ENCODE assay signal across 12 cellular contexts in the genomic region with DNA sequence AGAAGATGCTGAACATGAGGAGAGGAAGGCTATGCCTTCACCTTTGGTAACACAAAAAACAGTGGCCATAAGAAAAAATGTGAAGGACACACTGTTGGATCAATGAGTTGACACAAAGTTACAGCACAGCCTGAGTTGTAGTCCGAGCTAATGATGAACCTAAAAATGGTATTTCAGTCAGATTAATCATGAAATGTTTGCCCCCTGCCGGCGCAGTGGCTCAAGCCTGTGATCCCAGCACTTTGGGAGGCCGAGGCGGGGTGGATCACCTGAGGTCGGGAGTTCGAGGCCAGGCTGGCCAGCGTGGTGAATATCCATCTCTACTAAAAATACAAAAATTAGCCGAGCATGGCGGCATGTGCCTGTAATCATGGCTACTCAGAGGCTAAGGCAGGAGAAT. TPM values are rescaled to one million over a fixed set of nuclear protein-coding genes. Genes with fewer than 3 reads are reported as not detected.
DNase-seq lines count a peak whose midpoint lies in the region; ATAC-seq and TF ChIP-seq lines count a peak whose summit lies in the region.
"Had no signal": no experiment of that assay in that cellular context is flagged by ENCODE, and none has a peak within 500 bp of the region (broad histone marks: within the 10 kb centered on the region; RNA-seq: fewer than 3 reads in every experiment).

No MANE protein-coding gene starts in this region.

- H3K36me3 ChIP-seq in CD4-positive, alpha-beta memory T cell (ENCODE audit: insufficient read depth, low read length): no peaks in the 10 kb centered on the region
- H3K36me3 ChIP-seq in GM23338 (ENCODE audit: insufficient read depth): no peaks in the 10 kb centered on the region
- H3K36me3 ChIP-seq: cardiac muscle cell had no signal

- CTCF ChIA-PET in CD4-positive, alpha-beta memory T cell (lab: Charles Lee; ENCODE audit: partially characterized antibody): interaction anchor here (1.2 to 3.3 kb wide), 4 partner anchors 35 to 63 kb away, joined by 3 to 12 read pairs (median 4); a partner anchor contains a TSS

- peaks cover 20% of the 10 kb centered on the region for H3K4me1 ChIP-seq in CD4-positive, alpha-beta memory T cell (ENCODE audit: insufficient read depth, low read length)
- peaks cover 28% of the 10 kb centered on the region for H3K4me1 ChIP-seq in GM23338 (ENCODE audit: insufficient read depth)

- H4K20me1 ChIP-seq in GM23338 (replicated peaks; ENCODE audit: insufficient read depth): peaks cover 14% of the 10 kb centered on the region; the same call in 1 of the 2 replicates

- H3K9me3 ChIP-seq in CD4-positive, alpha-beta memory T cell (ENCODE audit: control insufficient read depth in 1 of 2, low read length in 2 of 2): no peaks in the 10 kb centered on the region

- H3K9me2 ChIP-seq in GM23338 (ENCODE audit: insufficient read depth): no peaks in the 10 kb centered on the region

- no peak overlapping the region for H3K4me3 ChIP-seq in CD4-positive, alpha-beta memory T cell (ENCODE audit: low read length in 2 of 2)
- peak overlapping the region; percentile 78 for H3K4me3 ChIP-seq in GM23338

- H3K27ac ChIP-seq in CD4-positive, alpha-beta memory T cell (ENCODE audit: low read depth, low read length): no peak overlapping the region
- H3K27ac ChIP-seq in GM23338 (ENCODE audit: low read depth): peak overlapping the region; percentile 70; the same call in 1 of the 2 replicates
- H3K27ac ChIP-seq: cardiac muscle cell had no signal

- no peaks in the 10 kb centered on the region for H3K27me3 ChIP-seq in CD4-positive, alpha-beta memory T cell (ENCODE audit: insufficient read depth, low read length)
- H3K27me3 ChIP-seq in GM23338 (ENCODE audit: insufficient read depth): no peaks in the 10 kb centered on the region
- H3K27me3 ChIP-seq: cardiac muscle cell had no signal

- DNase-seq in CD4-positive, alpha-beta memory T cell: no peak
- no peak for DNase-seq in GM23338 (ENCODE audit: low spot score)
- no peak for DNase-seq in naive thymus-derived CD8-positive, alpha-beta T cell
- DNase-seq in GM19240 (ENCODE audit: insufficient read length, low spot score): no peak
- no peak for DNase-seq in HUDEP-2 (lab: John Stamatoyannopoulos, UW; ENCODE audit: unreplicated experiment in 76 of 76)
- DNase-seq in EL: no peak
- DNase-seq: activated naive CD4-positive, alpha-beta T cell treated with Interleukin-2 at 50 U/mL for 16 hours; NCI-H2227 treated with DMSO at 0.1 percent for 48 hours had no signal

- H3F3A ChIP-seq in GM23338 (replicated peaks; ENCODE audit: low read depth): peaks cover 3% of the 10 kb centered on the region; the same call in 1 of the 2 replicates

- POLR2A ChIA-PET in CD4-positive, alpha-beta memory T cell (lab: Charles Lee; ENCODE audit: partially characterized antibody): interaction anchor here (0.9 to 3.8 kb wide), 4 partner anchors 9 to 1375 kb away, joined by 3 to 43 read pairs (median 6); a partner anchor contains a TSS
- POLR2A ChIA-PET in naive thymus-derived CD8-positive, alpha-beta T cell (lab: Charles Lee): no interaction called here

- H3K27ac Mint-ChIP-seq in CD4-positive, alpha-beta memory T cell: peak overlapping the region in 4 of 7 donors; percentile 84 to 90 (median 89)
- no peak overlapping the region for H3K27ac Mint-ChIP-seq in GM23338
- H3K27ac Mint-ChIP-seq in activated T-helper 17 cell treated with anti-CD3 and anti-CD28 coated beads, Interleukin-2, amount 50 U/mL, for 72 hours: no peak overlapping the region
- peak overlapping the region in 8 of 10 donors; percentile 17 to 90 (median 72) for H3K27ac Mint-ChIP-seq in naive thymus-derived CD8-positive, alpha-beta T cell
- H3K27ac Mint-ChIP-seq: CD14-positive monocyte had no signal

- H3K9me3 Mint-ChIP-seq in CD4-positive, alpha-beta memory T cell: no peaks in the 10 kb centered on the region
- peaks cover 5% of the 10 kb centered on the region; the same call in 1 of the 3 replicates for H3K9me3 Mint-ChIP-seq in GM23338
- no peaks in the 10 kb centered on the region for H3K9me3 Mint-ChIP-seq in activated T-helper 17 cell treated with anti-CD3 and anti-CD28 coated beads, Interleukin-2, amount 50 U/mL, for 72 hours
- H3K9me3 Mint-ChIP-seq in naive thymus-derived CD8-positive, alpha-beta T cell: no peaks in the 10 kb centered on the region

- H2AFZ ChIP-seq in GM23338: no peak overlapping the region

- no peaks in the 10 kb centered on the region for H3K27me3 Mint-ChIP-seq in CD4-positive, alpha-beta memory T cell
- peaks cover 4% of the 10 kb centered on the region for H3K27me3 Mint-ChIP-seq in GM23338 (ENCODE audit: insufficient read depth, low read depth, poor library complexity)
- H3K27me3 Mint-ChIP-seq in activated T-helper 17 cell treated with anti-CD3 and anti-CD28 coated beads, Interleukin-2, amount 50 U/mL, for 72 hours: no peaks in the 10 kb centered on the region
- H3K27me3 Mint-ChIP-seq in naive thymus-derived CD8-positive, alpha-beta T cell: no peaks in the 10 kb centered on the region

- TF ChIP-seq CTCF in GM23338 (conservative IDR thresholded peaks at IDR 0.05; ENCODE audit: low read depth in 2 of 2): no peak

- H3K4me2 ChIP-seq in GM23338: peak overlapping the region; percentile 72

- ATAC-seq in GM23338 (no peak), GM18873 (IDR thresholded peaks at IDR 0.05; ENCODE audit: low FRiP score, unreplicated experiment) (no peak)
- ATAC-seq in activated T-helper 17 cell treated with anti-CD3 and anti-CD28 coated beads, Interleukin-2, amount 50 U/mL, for 72 hours (replicated peaks): no peak
- ATAC-seq in naive thymus-derived CD8-positive, alpha-beta T cell: no peak

- intact Hi-C loops in CD4-positive, alpha-beta memory T cell (cut with micrococcal nuclease): loop anchor here (5.0 to 10.0 kb wide), 3 partner anchors 99 to 1921 kb away; a partner anchor contains a TSS

- H3K79me2 ChIP-seq in GM23338 (replicated peaks; ENCODE audit: insufficient read depth): peaks cover 30% of the 10 kb centered on the region

- peak overlapping the region in 2 of 8 donors; percentile 84 to 96 for H3K4me3 Mint-ChIP-seq in CD4-positive, alpha-beta memory T cell
- H3K4me3 Mint-ChIP-seq in GM23338: peak overlapping the region; percentile 96
- peak overlapping the region; percentile 94 for H3K4me3 Mint-ChIP-seq in activated T-helper 17 cell treated with anti-CD3 and anti-CD28 coated beads, Interleukin-2, amount 50 U/mL, for 72 hours
- H3K4me3 Mint-ChIP-seq in naive thymus-derived CD8-positive, alpha-beta T cell: peak overlapping the region in 3 of 10 donors; percentile 48 to 92 (median 83)

- peaks cover 4 to 6% of the 10 kb centered on the region in 2 donors for H3K36me3 Mint-ChIP-seq in CD4-positive, alpha-beta memory T cell
- H3K36me3 Mint-ChIP-seq in GM23338 (ENCODE audit: low read depth): peaks cover 6% of the 10 kb centered on the region; the same call in 2 of the 3 replicates
- no peaks in the 10 kb centered on the region for H3K36me3 Mint-ChIP-seq in activated T-helper 17 cell treated with anti-CD3 and anti-CD28 coated beads, Interleukin-2, amount 50 U/mL, for 72 hours (ENCODE audit: low read depth)
- peaks cover 0 to 4% (median under 1%) of the 10 kb centered on the region in 3 donors for H3K36me3 Mint-ChIP-seq in naive thymus-derived CD8-positive, alpha-beta T cell
- H3K36me3 Mint-ChIP-seq: CD14-positive monocyte had no signal

- peaks cover 15 to 40% (median 27%) of the 10 kb centered on the region in 4 donors for H3K4me1 Mint-ChIP-seq in CD4-positive, alpha-beta memory T cell
- H3K4me1 Mint-ChIP-seq in GM23338: peaks cover 28% of the 10 kb centered on the region
- peaks cover 19% of the 10 kb centered on the region for H3K4me1 Mint-ChIP-seq in activated T-helper 17 cell treated with anti-CD3 and anti-CD28 coated beads, Interleukin-2, amount 50 U/mL, for 72 hours
- peaks cover 16 to 31% (median 26%) of the 10 kb centered on the region in 4 donors for H3K4me1 Mint-ChIP-seq in naive thymus-derived CD8-positive, alpha-beta T cell

TF ChIP-seq in GM23338, 12 proteins besides CTCF, POLR2A, EP300 and RAD21 (continues in another document):
- TF ChIP-seq, protein P1, sequence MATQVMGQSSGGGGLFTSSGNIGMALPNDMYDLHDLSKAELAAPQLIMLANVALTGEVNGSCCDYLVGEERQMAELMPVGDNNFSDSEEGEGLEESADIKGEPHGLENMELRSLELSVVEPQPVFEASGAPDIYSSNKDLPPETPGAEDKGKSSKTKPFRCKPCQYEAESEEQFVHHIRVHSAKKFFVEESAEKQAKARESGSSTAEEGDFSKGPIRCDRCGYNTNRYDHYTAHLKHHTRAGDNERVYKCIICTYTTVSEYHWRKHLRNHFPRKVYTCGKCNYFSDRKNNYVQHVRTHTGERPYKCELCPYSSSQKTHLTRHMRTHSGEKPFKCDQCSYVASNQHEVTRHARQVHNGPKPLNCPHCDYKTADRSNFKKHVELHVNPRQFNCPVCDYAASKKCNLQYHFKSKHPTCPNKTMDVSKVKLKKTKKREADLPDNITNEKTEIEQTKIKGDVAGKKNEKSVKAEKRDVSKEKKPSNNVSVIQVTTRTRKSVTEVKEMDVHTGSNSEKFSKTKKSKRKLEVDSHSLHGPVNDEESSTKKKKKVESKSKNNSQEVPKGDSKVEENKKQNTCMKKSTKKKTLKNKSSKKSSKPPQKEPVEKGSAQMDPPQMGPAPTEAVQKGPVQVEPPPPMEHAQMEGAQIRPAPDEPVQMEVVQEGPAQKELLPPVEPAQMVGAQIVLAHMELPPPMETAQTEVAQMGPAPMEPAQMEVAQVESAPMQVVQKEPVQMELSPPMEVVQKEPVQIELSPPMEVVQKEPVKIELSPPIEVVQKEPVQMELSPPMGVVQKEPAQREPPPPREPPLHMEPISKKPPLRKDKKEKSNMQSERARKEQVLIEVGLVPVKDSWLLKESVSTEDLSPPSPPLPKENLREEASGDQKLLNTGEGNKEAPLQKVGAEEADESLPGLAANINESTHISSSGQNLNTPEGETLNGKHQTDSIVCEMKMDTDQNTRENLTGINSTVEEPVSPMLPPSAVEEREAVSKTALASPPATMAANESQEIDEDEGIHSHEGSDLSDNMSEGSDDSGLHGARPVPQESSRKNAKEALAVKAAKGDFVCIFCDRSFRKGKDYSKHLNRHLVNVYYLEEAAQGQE (IDR thresholded peaks at IDR 0.05; ENCODE audit: unreplicated experiment): no peak
- TF ChIP-seq CREB1 (CRISPR knock-in tag; IDR thresholded peaks at IDR 0.05; ENCODE audit: low read depth) (no peak), POLR2AphosphoS5 (IDR thresholded peaks at IDR 0.05; ENCODE audit: low read depth) (no peak), ZNF331 (CRISPR knock-in tag; IDR thresholded peaks at IDR 0.05; ENCODE audit: low read depth) (no peak)

RNA-seq across cellular contexts. Expression of a gene that starts 1.3 kb away (rescaled TPM):
- total RNA-seq in CD4-positive, alpha-beta memory T cell: 10 to 100 TPM; 42.9 to 47.0 TPM
- polyA plus RNA-seq in CD4-positive, alpha-beta memory T cell: 1 to 10 TPM; 4.5 to 8.7 TPM
- 36.7 and 41.3 TPM in 2 replicates for total RNA-seq in GM23338 (2014; rRNA removed; shearing (Covaris generic))
- 28.4 and 36.5 TPM in 2 replicates for polyA plus RNA-seq in GM23338 (2016; fragmentation: Nextera tagmentation; extraction: Ambion mirVana)
- 10 to 100 TPM; 11.3 to 12.1 TPM for total RNA-seq in activated T-helper 17 cell treated with anti-CD3 and anti-CD28 coated beads, Interleukin-2, amount 50 U/mL, for 72 hours
- 10 to 100 TPM; 49.4 to 51.3 TPM for total RNA-seq in naive thymus-derived CD8-positive, alpha-beta T cell
- 1 to 10 TPM; 4.8 to 9.4 (median 6.7) TPM for polyA plus RNA-seq in naive thymus-derived CD8-positive, alpha-beta T cell

Comparison
In these comparisons a context has a peak if more than half of its experiments do, and no peak if none do; other contexts are left out.
1. H3K27ac Mint-ChIP-seq: peak in CD4-positive, alpha-beta memory T cell (4 of 7) and naive thymus-derived CD8-positive, alpha-beta T cell (8 of 10); none in GM23338 (single experiment) and activated T-helper 17 cell treated with anti-CD3 and anti-CD28 coated beads, Interleukin-2, amount 50 U/mL, for 72 hours (single experiment).